Comparison of ENCODE assay signal across 18 cellular contexts in genomic region chr2:61367177-61367576, GRCh38.
"Had no signal": no experiment of that assay in that cellular context is flagged by ENCODE, and none has a peak within 500 bp of the region (broad histone marks: within the 10 kb centered on the region; RNA-seq: fewer than 3 reads in every experiment).

No MANE protein-coding gene starts in this region.

- DNase-seq: effector memory CD4-positive, alpha-beta T cell; heart left ventricle; hypothalamus; kidney glomerular epithelial cell; nucleus accumbens; ovary; small intestine; stimulated activated CD4-positive, alpha-beta T cell treated with anti-CD3 and anti-CD28 coated beads, Interleukin-12 subunit alpha, Interleukin-12 subunit beta, amount 100 ng/mL, for 4 hours; stimulated activated naive CD4-positive, alpha-beta T cell; stomach; substantia nigra; transverse colon had no signal

- FAIRE-seq: islet of Langerhans, small intestine had no signal

- H3K4me1 ChIP-seq: neural progenitor cell, right atrium auricular region, stomach had no signal

- H3K9me3 ChIP-seq: heart left ventricle, ovary, right atrium auricular region, stomach, thoracic aorta, transverse colon had no signal

- H3K36me3 ChIP-seq: ovary had no signal

- H3K4me2 ChIP-seq: neural progenitor cell had no signal

- H3K27me3 ChIP-seq: heart left ventricle, neural progenitor cell, ovary, right atrium auricular region, stomach, transverse colon had no signal

- H2AFZ ChIP-seq: neural progenitor cell had no signal

- H3K4me3 ChIP-seq: heart left ventricle, neural progenitor cell, ovary, right atrium auricular region, stomach, thoracic aorta, transverse colon had no signal

- ATAC-seq: esophagus mucosa; heart left ventricle; natural killer cell treated with Interleukin-12 subunit alpha and Interleukin-12 subunit beta and Interleukin-15 and Interleukin-18, amount 100 ng/mL, for 72 hours had no signal

- H3K9ac ChIP-seq: neural progenitor cell had no signal

- H3K27ac ChIP-seq: heart left ventricle, neural progenitor cell, ovary, right atrium auricular region, stomach, thoracic aorta, transverse colon had no signal
